In genomic region chr7:114758661-114759227, GRCh38 we compare ENCODE assay signal across 24 cellular contexts.
"Had no signal": no experiment of that assay in that cellular context is flagged by ENCODE, and none has a peak within 500 bp of the region (broad histone marks: within the 10 kb centered on the region; RNA-seq: fewer than 3 reads in every experiment).

No MANE protein-coding gene starts in this region.

- H3K27me3 ChIP-seq: gastrocnemius medialis, left lung, neutrophil, right lobe of liver, tibial nerve, upper lobe of left lung had no signal

- DNase-seq: cortex of kidney; effector memory CD8-positive, alpha-beta T cell; gastrocnemius medialis; head of caudate nucleus; kidney; left lung; mesenchymal stem cell; naive B cell; right lobe of liver; small intestine; stimulated activated CD4-positive, alpha-beta T cell treated with anti-CD3 and anti-CD28 coated beads, Interleukin-15, amount 100 ng/mL, for 24 hours; stimulated activated CD4-positive, alpha-beta T cell treated with anti-CD3 and anti-CD28 coated beads, Interleukin-2, amount 100 ng/mL, for 48 hours; stimulated activated naive B cell treated with anti-CD40 and anti-IgM and Interleukin-4, amounts not matched to agents 10 μg/mL and 1 μg/mL and 100 μg/mL, for 72 hours; upper lobe of left lung had no signal

- H3K9ac ChIP-seq: parathyroid adenoma had no signal

- H3K4me3 ChIP-seq: gastrocnemius medialis, left lung, mucosa of descending colon, right lobe of liver, thoracic aorta, tibial nerve, upper lobe of left lung had no signal

- H3K4me1 ChIP-seq: gastrocnemius medialis, left lung, parathyroid adenoma, right lobe of liver, tibial nerve, upper lobe of left lung had no signal

- H3K4me1 Mint-ChIP-seq: naive B cell; neural crest cell; stimulated activated naive B cell treated with anti-CD40 and anti-IgM and Interleukin-4, amounts not matched to agents 10 μg/mL and 1 μg/mL and 100 μg/mL, for 72 hours had no signal

- H3K27ac Mint-ChIP-seq: effector memory CD8-positive, alpha-beta T cell; mesothelial cell of epicardium; naive B cell; natural killer cell treated with Interleukin-12 subunit alpha and Interleukin-12 subunit beta and Interleukin-15 and Interleukin-18, amount 100 ng/mL, for 72 hours; progenitor cell of endocrine pancreas; stimulated activated naive B cell treated with anti-CD40 and anti-IgM and Interleukin-4, amounts not matched to agents 10 μg/mL and 1 μg/mL and 100 μg/mL, for 72 hours; stimulated activated naive CD8-positive, alpha-beta T cell treated with anti-CD3 and anti-CD28 coated beads, Interleukin-15, Interleukin-2, amounts not matched to agents 100 ng/mL and 50 ng/mL, for 24 hours had no signal

- H3K79me2 ChIP-seq: parathyroid adenoma had no signal

- H3K36me3 ChIP-seq: gastrocnemius medialis, left lung, neutrophil, right lobe of liver, thoracic aorta, tibial nerve, upper lobe of left lung had no signal

- H3K9me3 Mint-ChIP-seq: effector memory CD8-positive, alpha-beta T cell; naive B cell; natural killer cell treated with Interleukin-12 subunit alpha and Interleukin-12 subunit beta and Interleukin-15 and Interleukin-18, amount 100 ng/mL, for 72 hours; stimulated activated naive B cell treated with anti-CD40 and anti-IgM and Interleukin-4, amounts not matched to agents 10 μg/mL and 1 μg/mL and 100 μg/mL, for 72 hours; stimulated activated naive CD8-positive, alpha-beta T cell treated with anti-CD3 and anti-CD28 coated beads, Interleukin-15, Interleukin-2, amounts not matched to agents 100 ng/mL and 50 ng/mL, for 24 hours had no signal

- H3K9me3 ChIP-seq: gastrocnemius medialis, left lung, mucosa of descending colon, neutrophil, right lobe of liver, thoracic aorta, tibial nerve, upper lobe of left lung had no signal

- H3K27me3 Mint-ChIP-seq: naive B cell; natural killer cell treated with Interleukin-12 subunit alpha and Interleukin-12 subunit beta and Interleukin-15 and Interleukin-18, amount 100 ng/mL, for 72 hours; progenitor cell of endocrine pancreas; stimulated activated naive B cell treated with anti-CD40 and anti-IgM and Interleukin-4, amounts not matched to agents 10 μg/mL and 1 μg/mL and 100 μg/mL, for 72 hours had no signal

- H3K27ac ChIP-seq: gastrocnemius medialis, left lung, neutrophil, parathyroid adenoma, right lobe of liver, thoracic aorta, tibial nerve, upper lobe of left lung had no signal

- ATAC-seq: effector memory CD8-positive, alpha-beta T cell; gastrocnemius medialis; left lung; natural killer cell treated with Interleukin-12 subunit alpha and Interleukin-12 subunit beta and Interleukin-15 and Interleukin-18, amount 100 ng/mL, for 72 hours; right lobe of liver; stimulated activated naive B cell treated with anti-CD40 and anti-IgM and Interleukin-4, amounts not matched to agents 10 μg/mL and 1 μg/mL and 100 μg/mL, for 72 hours had no signal

- H3K4me3 Mint-ChIP-seq: effector memory CD8-positive, alpha-beta T cell; mesothelial cell of epicardium; naive B cell; natural killer cell treated with Interleukin-12 subunit alpha and Interleukin-12 subunit beta and Interleukin-15 and Interleukin-18, amount 100 ng/mL, for 72 hours; neural crest cell; stimulated activated naive B cell treated with anti-CD40 and anti-IgM and Interleukin-4, amounts not matched to agents 10 μg/mL and 1 μg/mL and 100 μg/mL, for 72 hours; stimulated activated naive CD8-positive, alpha-beta T cell treated with anti-CD3 and anti-CD28 coated beads, Interleukin-15, Interleukin-2, amounts not matched to agents 100 ng/mL and 50 ng/mL, for 24 hours had no signal

- H3K36me3 Mint-ChIP-seq: mesothelial cell of epicardium; naive B cell; natural killer cell treated with Interleukin-12 subunit alpha and Interleukin-12 subunit beta and Interleukin-15 and Interleukin-18, amount 100 ng/mL, for 72 hours; stimulated activated naive B cell treated with anti-CD40 and anti-IgM and Interleukin-4, amounts not matched to agents 10 μg/mL and 1 μg/mL and 100 μg/mL, for 72 hours had no signal

- H2AFZ ChIP-seq: parathyroid adenoma had no signal
